21 cellular contexts compared by ENCODE assay signal in the genomic region with DNA sequence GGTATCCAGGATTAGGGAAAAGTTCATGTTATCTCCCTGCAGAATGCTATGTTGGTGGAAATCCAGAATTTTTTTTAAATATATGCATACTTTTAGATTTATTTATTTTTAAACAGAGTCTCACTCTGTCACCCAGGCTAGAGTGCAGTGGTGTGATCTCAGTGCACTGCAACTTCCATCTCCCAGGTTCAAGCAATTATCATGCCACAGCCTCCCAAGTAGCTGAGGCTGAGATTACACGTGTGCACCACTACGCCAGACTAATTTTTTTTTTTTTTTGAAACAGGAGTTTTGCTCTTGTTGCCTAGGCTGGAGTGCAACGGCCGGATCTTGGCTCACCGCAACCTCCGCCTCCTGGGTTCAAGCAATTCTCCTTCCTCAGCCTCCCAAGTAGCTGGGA.
"Had no signal": no experiment of that assay in that cellular context is flagged by ENCODE, and none has a peak within 500 bp of the region (broad histone marks: within the 10 kb centered on the region; RNA-seq: fewer than 3 reads in every experiment).

No MANE protein-coding gene starts in this region.

- H3K27me3 Mint-ChIP-seq: activated CD4-positive, alpha-beta T cell treated with anti-CD3 and anti-CD28 coated beads for 36 hours; activated naive CD8-positive, alpha-beta T cell treated with anti-CD3 and anti-CD28 coated beads, Interleukin-2, amount 10 ng/mL, durations not matched to agents 7 days and 5 days; activated T-cell treated with anti-CD3 and anti-CD28 coated beads, Interleukin-2, amount 50 U/mL, for 24 hours; activated T-helper 17 cell treated with anti-CD3 and anti-CD28 coated beads, Interleukin-2, amount 50 U/mL, for 72 hours; naive B cell; stimulated activated memory B cell treated with anti-CD40 and anti-IgM and Interleukin-4, amounts not matched to agents 10 μg/mL and 1 μg/mL and 100 μg/mL, for 72 hours; type B pancreatic cell had no signal

- H3K9me3 Mint-ChIP-seq: activated naive CD8-positive, alpha-beta T cell treated with anti-CD3 and anti-CD28 coated beads, Interleukin-2, amount 10 ng/mL, durations not matched to agents 7 days and 5 days; activated T-cell treated with anti-CD3 and anti-CD28 coated beads, Interleukin-2, amount 50 U/mL, for 24 hours; activated T-helper 17 cell treated with anti-CD3 and anti-CD28 coated beads, Interleukin-2, amount 50 U/mL, for 72 hours; naive B cell; stimulated activated memory B cell treated with anti-CD40 and anti-IgM and Interleukin-4, amounts not matched to agents 10 μg/mL and 1 μg/mL and 100 μg/mL, for 72 hours; type B pancreatic cell had no signal

- H3K4me3 ChIP-seq: cardiac muscle cell, lower lobe of right lung, testis had no signal

- H3K9me3 ChIP-seq: lower lobe of right lung, testis, vagina had no signal

- H3K27ac ChIP-seq: cardiac muscle cell, lower lobe of right lung, testis, vagina had no signal

- H3K27ac Mint-ChIP-seq: activated CD4-positive, alpha-beta T cell treated with anti-CD3 and anti-CD28 coated beads for 36 hours; activated naive CD8-positive, alpha-beta T cell treated with anti-CD3 and anti-CD28 coated beads, Interleukin-2, amount 10 ng/mL, durations not matched to agents 7 days and 5 days; activated T-cell treated with anti-CD3 and anti-CD28 coated beads, Interleukin-2, amount 50 U/mL, for 24 hours; activated T-helper 17 cell treated with anti-CD3 and anti-CD28 coated beads, Interleukin-2, amount 50 U/mL, for 72 hours; stimulated activated memory B cell treated with anti-CD40 and anti-IgM and Interleukin-4, amounts not matched to agents 10 μg/mL and 1 μg/mL and 100 μg/mL, for 72 hours had no signal

- DNase-seq: activated CD4-positive, alpha-beta T cell treated with anti-CD3 and anti-CD28 coated beads for 36 hours; activated CD4-positive, alpha-beta T cell treated with anti-CD3 and anti-CD28 coated beads, Interleukin-2, amount 50 U/mL, for 4 hours; activated CD8-positive, alpha-beta memory T cell treated with anti-CD3 and anti-CD28 coated beads for 24 hours; activated CD8-positive, alpha-beta memory T cell treated with anti-CD3 and anti-CD28 coated beads, Interleukin-2, amount 50 U/mL, for 4 hours; activated naive CD4-positive, alpha-beta T cell treated with Interleukin-2 at 50 U/mL for 16 hours; activated naive CD8-positive, alpha-beta T cell treated with anti-CD3 and anti-CD28 coated beads, Interleukin-2, amount 10 ng/mL, durations not matched to agents 7 days and 5 days; activated T-cell treated with anti-CD3 and anti-CD28 coated beads, Interleukin-2, amount 50 U/mL, for 24 hours; amygdala; foreskin fibroblast; kidney; lower lobe of right lung; naive B cell; occipital lobe; small intestine; stimulated activated CD4-positive, alpha-beta T cell treated with anti-CD3 and anti-CD28 coated beads, Interleukin-15, amount 100 ng/mL, for 24 hours; testis had no signal

- H3K36me3 ChIP-seq: cardiac muscle cell, lower lobe of right lung, vagina had no signal

- H3K36me3 Mint-ChIP-seq: activated naive CD8-positive, alpha-beta T cell treated with anti-CD3 and anti-CD28 coated beads, Interleukin-2, amount 10 ng/mL, durations not matched to agents 7 days and 5 days; naive B cell; stimulated activated memory B cell treated with anti-CD40 and anti-IgM and Interleukin-4, amounts not matched to agents 10 μg/mL and 1 μg/mL and 100 μg/mL, for 72 hours; type B pancreatic cell had no signal

- H3K27me3 ChIP-seq: cardiac muscle cell, testis, vagina had no signal
